ENCODE assay signal across 8 cellular contexts in genomic region chr3:20054549-20054987, GRCh38.
A peak's percentile ranks its signal among the peaks of the same experiment; 100 is the strongest.
DNase-seq lines count a peak whose midpoint lies in the region; ATAC-seq lines count a peak whose summit lies in the region.

No MANE protein-coding gene starts in this region.

- no peaks in the 10 kb centered on the region for H3K27me3 ChIP-seq in BLaER1 treated with 17β-estradiol and CSF1 and Interleukin-3, amounts not matched to agents 10 nM and 100 nM
- no peaks in the 10 kb centered on the region for H3K27me3 ChIP-seq in layer of hippocampus (ENCODE audit: control insufficient read depth, insufficient read depth, low read length)

- peak overlapping the region in 9 of 11 experiments; percentile 50 to 74 (median 64); a peak in 18 of 22 replicates for H3K27ac ChIP-seq in BLaER1 treated with 17β-estradiol and CSF1 and Interleukin-3, amounts not matched to agents 10 nM and 100 nM
- H3K27ac ChIP-seq in layer of hippocampus (ENCODE audit: low read depth, low read length), result peak overlapping the region; percentile 5

- H3K4me1 ChIP-seq in BLaER1 treated with 17β-estradiol and CSF1 and Interleukin-3, amounts not matched to agents 10 nM and 100 nM, result peaks cover 15 to 52% (median 28%) of the 10 kb centered on the region in 10 experiments

- ATAC-seq in GM19468 (IDR thresholded peaks at IDR 0.05; ENCODE audit: extremely low read depth, unreplicated experiment), result peak; percentile 89
- ATAC-seq in HG03571 (IDR thresholded peaks at IDR 0.05; ENCODE audit: unreplicated experiment), result peak; percentile 88

- H3K9ac ChIP-seq in BLaER1 treated with 17β-estradiol and CSF1 and Interleukin-3, amounts not matched to agents 10 nM and 100 nM, result peak overlapping the region in 9 of 11 experiments; percentile 1 to 60 (median 36); a peak in 10 of 22 replicates

- no peak overlapping the region for H3K4me3 ChIP-seq in BLaER1 treated with 17β-estradiol and CSF1 and Interleukin-3, amounts not matched to agents 10 nM and 100 nM

- peak overlapping the region; percentile 44 to 78 (median 58) for H3K4me2 ChIP-seq in BLaER1 treated with 17β-estradiol and CSF1 and Interleukin-3, amounts not matched to agents 10 nM and 100 nM

- DNase-seq in SKM-1 (lab: John Stamatoyannopoulos, UW; ENCODE audit: unreplicated experiment) (peak; percentile 60), amniotic stem cell (lab: John Stamatoyannopoulos, UW) (peak; percentile 26), foreskin melanocyte (no peak)
- DNase-seq in stimulated activated CD8-positive, alpha-beta memory T cell treated with anti-CD3 and anti-CD28 coated beads, Interleukin-4, amount 100 ng/mL, for 48 hours, result peak; percentile 73

- peaks cover 0 to 10% (median 6%) of the 10 kb centered on the region in 11 experiments; a peak in 7 of 22 replicates for H3K9me3 ChIP-seq in BLaER1 treated with 17β-estradiol and CSF1 and Interleukin-3, amounts not matched to agents 10 nM and 100 nM (replicated peaks in 1 of 11)

- no peaks in the 10 kb centered on the region; a peak in 1 of 22 replicates for H3K36me3 ChIP-seq in BLaER1 treated with 17β-estradiol and CSF1 and Interleukin-3, amounts not matched to agents 10 nM and 100 nM

- H4K20me1 ChIP-seq in BLaER1 treated with 17β-estradiol and CSF1 and Interleukin-3, amounts not matched to agents 10 nM and 100 nM, result peaks cover 0 to 4% (median 0%) of the 10 kb centered on the region in 11 experiments; a peak in 2 of 22 replicates
